In genomic region chr5:145979270-145980223, GRCh38 we compare ENCODE assay signal across 1 cellular context.
TF ChIP-seq lines count a peak whose summit lies in the region.

No MANE protein-coding gene starts in this region.

TF ChIP-seq in HepG2, 621 proteins besides CTCF, POLR2A, EP300 and RAD21 (continued from another document and continues in another):
- TF ChIP-seq GRHL1 (CRISPR knock-in tag; conservative IDR thresholded peaks at IDR 0.05) (no peak), ZBED4 (CRISPR knock-in tag; IDR thresholded peaks at IDR 0.05; ENCODE audit: borderline replicate concordance) (peak; percentile 59; the same call in 1 of the 2 replicates), THAP7 (CRISPR knock-in tag; IDR thresholded peaks at IDR 0.05) (no peak), RNF219 (CRISPR knock-in tag; IDR thresholded peaks at IDR 0.05) (no peak), KLF16 (CRISPR knock-in tag; IDR thresholded peaks at IDR 0.05) (0 out of 4 replicates have a peak, but pooled peaks of 1 of the 2 experiments have one; percentile 45), ZBTB44 (CRISPR knock-in tag; IDR thresholded peaks at IDR 0.05) (no peak), ZNF512B (CRISPR knock-in tag; IDR thresholded peaks at IDR 0.05; ENCODE audit: borderline replicate concordance) (no peak), GFI1 (CRISPR knock-in tag; IDR thresholded peaks at IDR 0.05; ENCODE audit: borderline replicate concordance) (peak; percentile 98), BCL6 (CRISPR knock-in tag; IDR thresholded peaks at IDR 0.05) (peak; percentile 80), ZNF674 (CRISPR knock-in tag; IDR thresholded peaks at IDR 0.05; ENCODE audit: low read depth) (no peak), PITX1 (CRISPR knock-in tag; IDR thresholded peaks at IDR 0.05) (peak; percentile 92), ZNF570 (CRISPR knock-in tag; IDR thresholded peaks at IDR 0.05; ENCODE audit: borderline replicate concordance) (no peak), ZNF7 (CRISPR knock-in tag; IDR thresholded peaks at IDR 0.05) (no peak), ZNF792 (CRISPR knock-in tag; IDR thresholded peaks at IDR 0.05) (peak; percentile 30; the same call in 1 of the 2 replicates), ZNF746 (CRISPR knock-in tag; IDR thresholded peaks at IDR 0.05) (no peak), ZFYVE20 (CRISPR knock-in tag; IDR thresholded peaks at IDR 0.05; ENCODE audit: borderline replicate concordance, low read depth) (no peak), PREB (CRISPR knock-in tag; IDR thresholded peaks at IDR 0.05) (no peak), ZNF564 (CRISPR knock-in tag; IDR thresholded peaks at IDR 0.05) (no peak), PCBP1 (IDR thresholded peaks at IDR 0.05; ENCODE audit: borderline replicate concordance, low read depth, low read length) (no peak), ZNF513 (CRISPR knock-in tag; conservative IDR thresholded peaks at IDR 0.05) (no peak), RBM39 (IDR thresholded peaks at IDR 0.05; ENCODE audit: low read depth, low read length, poor library complexity, severe bottlenecking) (no peak), ZNF784 (CRISPR knock-in tag; IDR thresholded peaks at IDR 0.05; ENCODE audit: borderline replicate concordance) (no peak), ZNF550 (CRISPR knock-in tag; IDR thresholded peaks at IDR 0.05; ENCODE audit: borderline replicate concordance) (no peak), SRY (CRISPR knock-in tag; IDR thresholded peaks at IDR 0.05) (no peak; the same call in 1 of the 2 replicates), ZNF687 (CRISPR knock-in tag; IDR thresholded peaks at IDR 0.05) (no peak)
